In the genomic region with DNA sequence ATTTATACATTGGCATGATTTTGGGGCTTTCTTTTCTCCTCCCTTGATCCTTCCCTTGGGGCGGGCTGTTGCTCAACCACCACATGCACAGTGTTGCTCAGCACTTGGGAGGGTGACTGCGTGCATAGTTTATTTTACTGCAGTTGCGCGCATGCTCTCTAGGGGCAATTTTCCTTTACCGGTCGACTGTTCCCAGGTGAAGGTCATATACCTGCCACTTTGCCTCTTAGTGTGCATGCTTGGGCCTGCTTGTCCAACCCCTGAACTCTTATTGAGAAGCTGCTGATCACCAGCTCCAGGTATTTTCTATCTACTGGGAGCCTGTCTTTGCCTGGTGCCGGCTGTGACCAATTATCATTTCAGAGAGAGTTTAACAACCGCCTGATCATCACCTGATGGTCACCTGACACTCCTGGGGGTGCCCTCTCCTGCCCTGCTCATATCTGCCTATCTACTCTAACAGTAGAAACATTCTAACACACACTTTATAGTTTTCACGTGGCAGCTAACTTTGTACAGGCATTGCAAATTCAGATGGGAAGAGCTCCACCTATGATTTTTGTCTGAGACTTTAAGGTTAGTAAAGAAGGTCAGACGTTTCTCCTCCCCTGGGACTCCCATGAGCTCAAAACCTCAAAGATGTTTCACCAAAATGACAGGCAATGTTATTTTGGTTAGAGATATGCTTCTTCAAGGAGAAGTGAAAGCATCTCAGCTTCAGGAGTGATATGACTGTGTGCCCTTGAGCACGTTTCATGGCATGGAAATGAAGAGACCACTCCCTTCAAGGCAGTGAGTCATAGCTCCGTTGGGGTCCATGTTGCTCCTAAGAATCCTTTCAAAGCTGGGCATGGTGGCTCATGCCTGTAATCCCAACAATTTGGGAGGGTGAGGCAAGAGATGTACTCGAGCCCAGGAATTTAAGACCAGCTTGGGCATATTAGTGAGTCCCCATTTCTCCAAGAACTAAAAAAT, we compare ENCODE assay signal across 1 cellular context.
A peak's percentile ranks its signal among the peaks of the same experiment; 100 is the strongest.
TF ChIP-seq lines count a peak whose summit lies in the region.

No MANE protein-coding gene starts in this region.

TF ChIP-seq in K562, 482 proteins besides CTCF, POLR2A, EP300 and RAD21 (continued from another document and continues in another):
- TF ChIP-seq, protein P1, sequence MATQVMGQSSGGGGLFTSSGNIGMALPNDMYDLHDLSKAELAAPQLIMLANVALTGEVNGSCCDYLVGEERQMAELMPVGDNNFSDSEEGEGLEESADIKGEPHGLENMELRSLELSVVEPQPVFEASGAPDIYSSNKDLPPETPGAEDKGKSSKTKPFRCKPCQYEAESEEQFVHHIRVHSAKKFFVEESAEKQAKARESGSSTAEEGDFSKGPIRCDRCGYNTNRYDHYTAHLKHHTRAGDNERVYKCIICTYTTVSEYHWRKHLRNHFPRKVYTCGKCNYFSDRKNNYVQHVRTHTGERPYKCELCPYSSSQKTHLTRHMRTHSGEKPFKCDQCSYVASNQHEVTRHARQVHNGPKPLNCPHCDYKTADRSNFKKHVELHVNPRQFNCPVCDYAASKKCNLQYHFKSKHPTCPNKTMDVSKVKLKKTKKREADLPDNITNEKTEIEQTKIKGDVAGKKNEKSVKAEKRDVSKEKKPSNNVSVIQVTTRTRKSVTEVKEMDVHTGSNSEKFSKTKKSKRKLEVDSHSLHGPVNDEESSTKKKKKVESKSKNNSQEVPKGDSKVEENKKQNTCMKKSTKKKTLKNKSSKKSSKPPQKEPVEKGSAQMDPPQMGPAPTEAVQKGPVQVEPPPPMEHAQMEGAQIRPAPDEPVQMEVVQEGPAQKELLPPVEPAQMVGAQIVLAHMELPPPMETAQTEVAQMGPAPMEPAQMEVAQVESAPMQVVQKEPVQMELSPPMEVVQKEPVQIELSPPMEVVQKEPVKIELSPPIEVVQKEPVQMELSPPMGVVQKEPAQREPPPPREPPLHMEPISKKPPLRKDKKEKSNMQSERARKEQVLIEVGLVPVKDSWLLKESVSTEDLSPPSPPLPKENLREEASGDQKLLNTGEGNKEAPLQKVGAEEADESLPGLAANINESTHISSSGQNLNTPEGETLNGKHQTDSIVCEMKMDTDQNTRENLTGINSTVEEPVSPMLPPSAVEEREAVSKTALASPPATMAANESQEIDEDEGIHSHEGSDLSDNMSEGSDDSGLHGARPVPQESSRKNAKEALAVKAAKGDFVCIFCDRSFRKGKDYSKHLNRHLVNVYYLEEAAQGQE (CRISPR knock-in tag; IDR thresholded peaks at IDR 0.05; ENCODE audit: low read depth) = peak; percentile 27; the same call in 1 of the 2 replicates
- TF ChIP-seq SREBF1 (IDR thresholded peaks at IDR 0.05; ENCODE audit: borderline replicate concordance, low read depth, low read length) (peak; percentile 61; the same call in 1 of the 2 replicates), DMBX1 (CRISPR knock-in tag; IDR thresholded peaks at IDR 0.05; ENCODE audit: borderline replicate concordance) (0 out of 2 replicates have a peak, but pooled peaks have one; percentile 44), JUNB (CRISPR knock-in tag; conservative IDR thresholded peaks at IDR 0.05) (peak; percentile 40; the same call in 1 of the 2 replicates), RAD51 (IDR thresholded peaks at IDR 0.05; ENCODE audit: borderline replicate concordance, low read depth) (peak; percentile 75), NR2C1 (IDR thresholded peaks at IDR 0.05) (no peak), NR2C1 (tag; IDR thresholded peaks at IDR 0.05) (peak; percentile 30; the same call in 1 of the 2 replicates), ZNF408 (CRISPR knock-in tag; IDR thresholded peaks at IDR 0.05; ENCODE audit: low read depth) (no peak), ATF7 (IDR thresholded peaks at IDR 0.05) (peak; percentile 4; the same call in 1 of the 2 replicates), HDGF (IDR thresholded peaks at IDR 0.05) (0 out of 2 replicates have a peak, but pooled peaks have one; percentile 62), ZNF134 (CRISPR knock-in tag; conservative IDR thresholded peaks at IDR 0.05) (peak; percentile 50; the same call in 1 of the 2 replicates), RUNX1 (IDR thresholded peaks at IDR 0.05; ENCODE audit: low read depth) (no peak), ZNF23 (CRISPR knock-in tag; IDR thresholded peaks at IDR 0.05) (0 out of 2 replicates have a peak, but pooled peaks have one; percentile 48), TAF7 (tag; IDR thresholded peaks at IDR 0.05) (0 out of 2 replicates have a peak, but pooled peaks have one; percentile 5), ZSCAN32 (CRISPR knock-in tag; IDR thresholded peaks at IDR 0.05) (0 out of 2 replicates have a peak, but pooled peaks have one; percentile 66), TEAD4 (IDR thresholded peaks at IDR 0.05; ENCODE audit: low read length) (no peak), TEAD4 (CRISPR knock-in tag; IDR thresholded peaks at IDR 0.05; ENCODE audit: borderline replicate concordance) (no peak), RBM14 (IDR thresholded peaks at IDR 0.05; ENCODE audit: borderline replicate concordance, insufficient read depth, low read depth, low read length) (no peak), ZNF175 (CRISPR knock-in tag; IDR thresholded peaks at IDR 0.05; ENCODE audit: low read depth) (no peak; the same call in 1 of the 2 replicates)
- TF ChIP-seq, protein P2, sequence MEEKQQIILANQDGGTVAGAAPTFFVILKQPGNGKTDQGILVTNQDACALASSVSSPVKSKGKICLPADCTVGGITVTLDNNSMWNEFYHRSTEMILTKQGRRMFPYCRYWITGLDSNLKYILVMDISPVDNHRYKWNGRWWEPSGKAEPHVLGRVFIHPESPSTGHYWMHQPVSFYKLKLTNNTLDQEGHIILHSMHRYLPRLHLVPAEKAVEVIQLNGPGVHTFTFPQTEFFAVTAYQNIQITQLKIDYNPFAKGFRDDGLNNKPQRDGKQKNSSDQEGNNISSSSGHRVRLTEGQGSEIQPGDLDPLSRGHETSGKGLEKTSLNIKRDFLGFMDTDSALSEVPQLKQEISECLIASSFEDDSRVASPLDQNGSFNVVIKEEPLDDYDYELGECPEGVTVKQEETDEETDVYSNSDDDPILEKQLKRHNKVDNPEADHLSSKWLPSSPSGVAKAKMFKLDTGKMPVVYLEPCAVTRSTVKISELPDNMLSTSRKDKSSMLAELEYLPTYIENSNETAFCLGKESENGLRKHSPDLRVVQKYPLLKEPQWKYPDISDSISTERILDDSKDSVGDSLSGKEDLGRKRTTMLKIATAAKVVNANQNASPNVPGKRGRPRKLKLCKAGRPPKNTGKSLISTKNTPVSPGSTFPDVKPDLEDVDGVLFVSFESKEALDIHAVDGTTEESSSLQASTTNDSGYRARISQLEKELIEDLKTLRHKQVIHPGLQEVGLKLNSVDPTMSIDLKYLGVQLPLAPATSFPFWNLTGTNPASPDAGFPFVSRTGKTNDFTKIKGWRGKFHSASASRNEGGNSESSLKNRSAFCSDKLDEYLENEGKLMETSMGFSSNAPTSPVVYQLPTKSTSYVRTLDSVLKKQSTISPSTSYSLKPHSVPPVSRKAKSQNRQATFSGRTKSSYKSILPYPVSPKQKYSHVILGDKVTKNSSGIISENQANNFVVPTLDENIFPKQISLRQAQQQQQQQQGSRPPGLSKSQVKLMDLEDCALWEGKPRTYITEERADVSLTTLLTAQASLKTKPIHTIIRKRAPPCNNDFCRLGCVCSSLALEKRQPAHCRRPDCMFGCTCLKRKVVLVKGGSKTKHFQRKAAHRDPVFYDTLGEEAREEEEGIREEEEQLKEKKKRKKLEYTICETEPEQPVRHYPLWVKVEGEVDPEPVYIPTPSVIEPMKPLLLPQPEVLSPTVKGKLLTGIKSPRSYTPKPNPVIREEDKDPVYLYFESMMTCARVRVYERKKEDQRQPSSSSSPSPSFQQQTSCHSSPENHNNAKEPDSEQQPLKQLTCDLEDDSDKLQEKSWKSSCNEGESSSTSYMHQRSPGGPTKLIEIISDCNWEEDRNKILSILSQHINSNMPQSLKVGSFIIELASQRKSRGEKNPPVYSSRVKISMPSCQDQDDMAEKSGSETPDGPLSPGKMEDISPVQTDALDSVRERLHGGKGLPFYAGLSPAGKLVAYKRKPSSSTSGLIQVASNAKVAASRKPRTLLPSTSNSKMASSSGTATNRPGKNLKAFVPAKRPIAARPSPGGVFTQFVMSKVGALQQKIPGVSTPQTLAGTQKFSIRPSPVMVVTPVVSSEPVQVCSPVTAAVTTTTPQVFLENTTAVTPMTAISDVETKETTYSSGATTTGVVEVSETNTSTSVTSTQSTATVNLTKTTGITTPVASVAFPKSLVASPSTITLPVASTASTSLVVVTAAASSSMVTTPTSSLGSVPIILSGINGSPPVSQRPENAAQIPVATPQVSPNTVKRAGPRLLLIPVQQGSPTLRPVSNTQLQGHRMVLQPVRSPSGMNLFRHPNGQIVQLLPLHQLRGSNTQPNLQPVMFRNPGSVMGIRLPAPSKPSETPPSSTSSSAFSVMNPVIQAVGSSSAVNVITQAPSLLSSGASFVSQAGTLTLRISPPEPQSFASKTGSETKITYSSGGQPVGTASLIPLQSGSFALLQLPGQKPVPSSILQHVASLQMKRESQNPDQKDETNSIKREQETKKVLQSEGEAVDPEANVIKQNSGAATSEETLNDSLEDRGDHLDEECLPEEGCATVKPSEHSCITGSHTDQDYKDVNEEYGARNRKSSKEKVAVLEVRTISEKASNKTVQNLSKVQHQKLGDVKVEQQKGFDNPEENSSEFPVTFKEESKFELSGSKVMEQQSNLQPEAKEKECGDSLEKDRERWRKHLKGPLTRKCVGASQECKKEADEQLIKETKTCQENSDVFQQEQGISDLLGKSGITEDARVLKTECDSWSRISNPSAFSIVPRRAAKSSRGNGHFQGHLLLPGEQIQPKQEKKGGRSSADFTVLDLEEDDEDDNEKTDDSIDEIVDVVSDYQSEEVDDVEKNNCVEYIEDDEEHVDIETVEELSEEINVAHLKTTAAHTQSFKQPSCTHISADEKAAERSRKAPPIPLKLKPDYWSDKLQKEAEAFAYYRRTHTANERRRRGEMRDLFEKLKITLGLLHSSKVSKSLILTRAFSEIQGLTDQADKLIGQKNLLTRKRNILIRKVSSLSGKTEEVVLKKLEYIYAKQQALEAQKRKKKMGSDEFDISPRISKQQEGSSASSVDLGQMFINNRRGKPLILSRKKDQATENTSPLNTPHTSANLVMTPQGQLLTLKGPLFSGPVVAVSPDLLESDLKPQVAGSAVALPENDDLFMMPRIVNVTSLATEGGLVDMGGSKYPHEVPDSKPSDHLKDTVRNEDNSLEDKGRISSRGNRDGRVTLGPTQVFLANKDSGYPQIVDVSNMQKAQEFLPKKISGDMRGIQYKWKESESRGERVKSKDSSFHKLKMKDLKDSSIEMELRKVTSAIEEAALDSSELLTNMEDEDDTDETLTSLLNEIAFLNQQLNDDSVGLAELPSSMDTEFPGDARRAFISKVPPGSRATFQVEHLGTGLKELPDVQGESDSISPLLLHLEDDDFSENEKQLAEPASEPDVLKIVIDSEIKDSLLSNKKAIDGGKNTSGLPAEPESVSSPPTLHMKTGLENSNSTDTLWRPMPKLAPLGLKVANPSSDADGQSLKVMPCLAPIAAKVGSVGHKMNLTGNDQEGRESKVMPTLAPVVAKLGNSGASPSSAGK (IDR thresholded peaks at IDR 0.05) = peak; percentile 82
- TF ChIP-seq, protein P3, sequence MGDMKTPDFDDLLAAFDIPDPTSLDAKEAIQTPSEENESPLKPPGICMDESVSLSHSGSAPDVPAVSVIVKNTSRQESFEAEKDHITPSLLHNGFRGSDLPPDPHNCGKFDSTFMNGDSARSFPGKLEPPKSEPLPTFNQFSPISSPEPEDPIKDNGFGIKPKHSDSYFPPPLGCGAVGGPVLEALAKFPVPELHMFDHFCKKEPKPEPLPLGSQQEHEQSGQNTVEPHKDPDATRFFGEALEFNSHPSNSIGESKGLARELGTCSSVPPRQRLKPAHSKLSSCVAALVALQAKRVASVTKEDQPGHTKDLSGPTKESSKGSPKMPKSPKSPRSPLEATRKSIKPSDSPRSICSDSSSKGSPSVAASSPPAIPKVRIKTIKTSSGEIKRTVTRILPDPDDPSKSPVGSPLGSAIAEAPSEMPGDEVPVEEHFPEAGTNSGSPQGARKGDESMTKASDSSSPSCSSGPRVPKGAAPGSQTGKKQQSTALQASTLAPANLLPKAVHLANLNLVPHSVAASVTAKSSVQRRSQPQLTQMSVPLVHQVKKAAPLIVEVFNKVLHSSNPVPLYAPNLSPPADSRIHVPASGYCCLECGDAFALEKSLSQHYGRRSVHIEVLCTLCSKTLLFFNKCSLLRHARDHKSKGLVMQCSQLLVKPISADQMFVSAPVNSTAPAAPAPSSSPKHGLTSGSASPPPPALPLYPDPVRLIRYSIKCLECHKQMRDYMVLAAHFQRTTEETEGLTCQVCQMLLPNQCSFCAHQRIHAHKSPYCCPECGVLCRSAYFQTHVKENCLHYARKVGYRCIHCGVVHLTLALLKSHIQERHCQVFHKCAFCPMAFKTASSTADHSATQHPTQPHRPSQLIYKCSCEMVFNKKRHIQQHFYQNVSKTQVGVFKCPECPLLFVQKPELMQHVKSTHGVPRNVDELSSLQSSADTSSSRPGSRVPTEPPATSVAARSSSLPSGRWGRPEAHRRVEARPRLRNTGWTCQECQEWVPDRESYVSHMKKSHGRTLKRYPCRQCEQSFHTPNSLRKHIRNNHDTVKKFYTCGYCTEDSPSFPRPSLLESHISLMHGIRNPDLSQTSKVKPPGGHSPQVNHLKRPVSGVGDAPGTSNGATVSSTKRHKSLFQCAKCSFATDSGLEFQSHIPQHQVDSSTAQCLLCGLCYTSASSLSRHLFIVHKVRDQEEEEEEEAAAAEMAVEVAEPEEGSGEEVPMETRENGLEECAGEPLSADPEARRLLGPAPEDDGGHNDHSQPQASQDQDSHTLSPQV (IDR thresholded peaks at IDR 0.05) = peak; percentile 90
- TF ChIP-seq, protein P4, sequence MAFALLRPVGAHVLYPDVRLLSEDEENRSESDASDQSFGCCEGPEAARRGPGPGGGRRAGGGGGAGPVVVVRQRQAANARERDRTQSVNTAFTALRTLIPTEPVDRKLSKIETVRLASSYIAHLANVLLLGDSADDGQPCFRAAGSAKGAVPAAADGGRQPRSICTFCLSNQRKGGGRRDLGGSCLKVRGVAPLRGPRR (CRISPR knock-in tag; IDR thresholded peaks at IDR 0.05) = 0 out of 2 replicates have a peak, but pooled peaks have one; percentile 32
- TF ChIP-seq, protein P5, sequence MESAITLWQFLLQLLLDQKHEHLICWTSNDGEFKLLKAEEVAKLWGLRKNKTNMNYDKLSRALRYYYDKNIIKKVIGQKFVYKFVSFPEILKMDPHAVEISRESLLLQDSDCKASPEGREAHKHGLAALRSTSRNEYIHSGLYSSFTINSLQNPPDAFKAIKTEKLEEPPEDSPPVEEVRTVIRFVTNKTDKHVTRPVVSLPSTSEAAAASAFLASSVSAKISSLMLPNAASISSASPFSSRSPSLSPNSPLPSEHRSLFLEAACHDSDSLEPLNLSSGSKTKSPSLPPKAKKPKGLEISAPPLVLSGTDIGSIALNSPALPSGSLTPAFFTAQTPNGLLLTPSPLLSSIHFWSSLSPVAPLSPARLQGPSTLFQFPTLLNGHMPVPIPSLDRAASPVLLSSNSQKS (CRISPR knock-in tag; IDR thresholded peaks at IDR 0.05) = peak; percentile 75; the same call in 1 of the 2 replicates
- TF ChIP-seq, protein P6, sequence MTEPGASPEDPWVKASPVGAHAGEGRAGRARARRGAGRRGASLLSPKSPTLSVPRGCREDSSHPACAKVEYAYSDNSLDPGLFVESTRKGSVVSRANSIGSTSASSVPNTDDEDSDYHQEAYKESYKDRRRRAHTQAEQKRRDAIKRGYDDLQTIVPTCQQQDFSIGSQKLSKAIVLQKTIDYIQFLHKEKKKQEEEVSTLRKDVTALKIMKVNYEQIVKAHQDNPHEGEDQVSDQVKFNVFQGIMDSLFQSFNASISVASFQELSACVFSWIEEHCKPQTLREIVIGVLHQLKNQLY (CRISPR knock-in tag; conservative IDR thresholded peaks at IDR 0.05) = 0 out of 4 replicates have a peak, but pooled peaks of 1 of the 2 experiments have one; percentile 46
